6 cellular contexts compared by ENCODE assay signal in genomic region chr16:5769513-5769912, GRCh38.
"Had no signal": no experiment of that assay in that cellular context is flagged by ENCODE, and none has a peak within 500 bp of the region (broad histone marks: within the 10 kb centered on the region; RNA-seq: fewer than 3 reads in every experiment).

No MANE protein-coding gene starts in this region.

- H3K9ac ChIP-seq: KMS-11 had no signal

- H3K4me2 ChIP-seq: KMS-11 had no signal

- DNase-seq: IMR-90, KBM-7, KG1 had no signal

- H3K27ac ChIP-seq: HL-60, KMS-11 had no signal

- FAIRE-seq: HTR-8/SVneo had no signal
